In genomic region chr19:5352229-5352763, GRCh38 we compare ENCODE assay signal across 1 cellular context.
TF ChIP-seq lines count a peak whose summit lies in the region.

No MANE protein-coding gene starts in this region.

TF ChIP-seq in SK-N-SH treated with all-trans-retinoic acid at 6 μM for 48 hours, 23 proteins besides CTCF, POLR2A, EP300 and RAD21 (continued from another document):
- TF ChIP-seq TSHZ2 (CRISPR knock-in tag; IDR thresholded peaks at IDR 0.05) (no peak), ISL1 (CRISPR knock-in tag; IDR thresholded peaks at IDR 0.05) (no peak), GLIS3 (CRISPR knock-in tag; IDR thresholded peaks at IDR 0.05) (peak; percentile 66; the same call in 1 of the 2 replicates), ZFP30 (CRISPR knock-in tag; IDR thresholded peaks at IDR 0.05) (no peak), TOX (CRISPR knock-in tag; IDR thresholded peaks at IDR 0.05; ENCODE audit: borderline replicate concordance) (peak; percentile 71; the same call in 1 of the 2 replicates), CSDC2 (CRISPR knock-in tag; IDR thresholded peaks at IDR 0.05) (no peak), ZNF565 (CRISPR knock-in tag; conservative IDR thresholded peaks at IDR 0.05; ENCODE audit: low read depth) (no peak), ESRRG (CRISPR knock-in tag; IDR thresholded peaks at IDR 0.05) (peak; percentile 91; the same call in 1 of the 2 replicates), POU6F1 (CRISPR knock-in tag; IDR thresholded peaks at IDR 0.05; ENCODE audit: borderline replicate concordance, low read depth) (no peak), ZNF70 (CRISPR knock-in tag; IDR thresholded peaks at IDR 0.05) (no peak), RARB (CRISPR knock-in tag; IDR thresholded peaks at IDR 0.05) (no peak), ZNF8 (CRISPR knock-in tag; IDR thresholded peaks at IDR 0.05) (no peak), CREB5 (CRISPR knock-in tag; IDR thresholded peaks at IDR 0.05; ENCODE audit: low read depth) (0 out of 2 replicates have a peak, but pooled peaks have one; percentile 26)
